Comparison of ENCODE assay signal across 8 cellular contexts in genomic region chr3:46558184-46559029, GRCh38. TPM values are rescaled to one million over a fixed set of nuclear protein-coding genes. Genes with fewer than 3 reads are reported as not detected.
DNase-seq lines count a peak whose midpoint lies in the region; ATAC-seq, FAIRE-seq and TF ChIP-seq lines count a peak whose summit lies in the region.

No MANE protein-coding gene starts in this region.

- POLR2A ChIA-PET in CD4-positive, alpha-beta memory T cell (lab: Charles Lee; ENCODE audit: partially characterized antibody), result interaction anchor here (1.1 to 5.7 kb wide), 7 partner anchors 16 to 72 kb away, joined by 3 to 59 read pairs (median 6); no protein-coding TSS in a partner anchor

- H3K4me3 Mint-ChIP-seq in CD4-positive, alpha-beta memory T cell, result peak overlapping the region; percentile 76 to 87 (median 82)

- peaks cover 14% of the 10 kb centered on the region for H3K4me1 ChIP-seq in CD4-positive, alpha-beta memory T cell (ENCODE audit: insufficient read depth, low read length)
- H3K4me1 ChIP-seq in RWPE2 (ENCODE audit: insufficient read depth, poor library complexity, severe bottlenecking) (peaks cover 15% of the 10 kb centered on the region), prostate gland (replicated peaks) (no peaks in the 10 kb centered on the region)

- no peaks in the 10 kb centered on the region for H3K9me3 ChIP-seq in CD4-positive, alpha-beta memory T cell (ENCODE audit: control insufficient read depth in 1 of 2, low read length in 2 of 2)
- H3K9me3 ChIP-seq in RWPE2 (ENCODE audit: severe bottlenecking) (peaks cover 2% of the 10 kb centered on the region), prostate gland (no peaks in the 10 kb centered on the region)

- 39% methylated on average over 22 of the region's 22 CpGs for WGBS in prostate gland

- H3K27me3 ChIP-seq in CD4-positive, alpha-beta memory T cell (ENCODE audit: insufficient read depth, low read length), result no peaks in the 10 kb centered on the region
- no peaks in the 10 kb centered on the region for H3K27me3 ChIP-seq in HL-60 (ENCODE audit: insufficient read depth, poor library complexity, severe bottlenecking)
- no peaks in the 10 kb centered on the region for H3K27me3 ChIP-seq in RWPE2 (ENCODE audit: insufficient read depth, poor library complexity, severe bottlenecking)
- no peaks in the 10 kb centered on the region for H3K27me3 ChIP-seq in prostate gland (replicated peaks; ENCODE audit: insufficient read depth)

- TF ChIP-seq CTCF in HL-60 (IDR thresholded peaks at IDR 0.05; ENCODE audit: insufficient read depth, low read length) (peak; percentile 52), RWPE2 (IDR thresholded peaks at IDR 0.05; ENCODE audit: poor library complexity, severe bottlenecking) (peak; percentile 88), prostate gland (IDR thresholded peaks at IDR 0.05) (peak in 3 of 4 experiments; percentile 47 to 72 (median 61))

- no peak overlapping the region for H3K27ac ChIP-seq in CD4-positive, alpha-beta memory T cell (ENCODE audit: low read depth, low read length)
- peak overlapping the region; percentile 33 for H3K27ac ChIP-seq in HL-60 (replicated peaks)
- H3K27ac ChIP-seq in RWPE2 (ENCODE audit: poor library complexity, severe bottlenecking), result peak overlapping the region; percentile 97
- H3K27ac ChIP-seq in prostate gland, result no peak overlapping the region

- TF ChIP-seq POLR2A in prostate gland (IDR thresholded peaks at IDR 0.05), result no peak

- no peaks in the 10 kb centered on the region for H3K36me3 ChIP-seq in CD4-positive, alpha-beta memory T cell (ENCODE audit: insufficient read depth, low read length)
- no peaks in the 10 kb centered on the region for H3K36me3 ChIP-seq in RWPE2 (ENCODE audit: low read depth)
- no peaks in the 10 kb centered on the region for H3K36me3 ChIP-seq in prostate gland

- CTCF ChIA-PET in CD4-positive, alpha-beta memory T cell (lab: Charles Lee; ENCODE audit: partially characterized antibody), result interaction anchor here (0.8 to 8.1 kb wide), 24 partner anchors 9 to 281 kb away, joined by 3 to 331 read pairs (median 4); partner anchors contain the start of gene RTP3

- intact Hi-C loops in CD4-positive, alpha-beta memory T cell (cut with micrococcal nuclease), result loop anchor here (1.0 to 5.0 kb wide), 6 partner anchors 19 to 281 kb away; partner anchors contain the start of gene CCR5
- intact Hi-C loops in Right ventricle myocardium inferior (cut with DNase I) (loop anchor here (5.0 kb wide), 1 partner anchor 71 kb away; no protein-coding TSS in a partner anchor), prostate gland (cut with DNase I) (loop anchor here (2.0 kb wide), 1 partner anchor 70 kb away; no protein-coding TSS in a partner anchor)

- peaks cover 10 to 17% (median 15%) of the 10 kb centered on the region in 4 donors for H3K4me1 Mint-ChIP-seq in CD4-positive, alpha-beta memory T cell

- peak overlapping the region in 6 of 7 donors; percentile 13 to 71 (median 36) for H3K27ac Mint-ChIP-seq in CD4-positive, alpha-beta memory T cell

- FAIRE-seq in urothelium cell line (lab: Jason Lieb, UNC), result peak; percentile 93

- peak; percentile 97 for ATAC-seq in GM19463 (IDR thresholded peaks at IDR 0.05; ENCODE audit: unreplicated experiment)
- peak; percentile 93 for ATAC-seq in RWPE2 (ENCODE audit: low read depth)
- peak; percentile 83 for ATAC-seq in Right ventricle myocardium inferior

- no peaks in the 10 kb centered on the region for H3K36me3 Mint-ChIP-seq in CD4-positive, alpha-beta memory T cell

- H3K27me3 Mint-ChIP-seq in CD4-positive, alpha-beta memory T cell, result peaks cover 1 to 4% of the 10 kb centered on the region in 2 donors

- peaks cover 0 to 5% (median 0%) of the 10 kb centered on the region in 8 donors for H3K9me3 Mint-ChIP-seq in CD4-positive, alpha-beta memory T cell

- H3K4me3 ChIP-seq in CD4-positive, alpha-beta memory T cell (ENCODE audit: low read length in 2 of 2), result peak overlapping the region in 1 of 2 donors; percentile 25
- H3K4me3 ChIP-seq in HL-60 (replicated peaks; ENCODE audit: insufficient read depth, low read length) (peak overlapping the region; percentile 35), RWPE2 (ENCODE audit: severe bottlenecking) (peak overlapping the region; percentile 30), prostate gland (peak overlapping the region; percentile 21 to 28)

- peak; percentile 68 to 74 (median 73) for DNase-seq in CD4-positive, alpha-beta memory T cell
- DNase-seq in HL-60 (ENCODE audit: low read depth in 1 of 2, low spot score in 1 of 2), result peak; percentile 62 to 92
- peak; percentile 85 for DNase-seq in RWPE2 (ENCODE audit: low spot score)
- DNase-seq in activated gamma-delta T cell treated with Interleukin-2 at 50 U/mL for 16 hours, result peak; percentile 75
- peak; percentile 88 for DNase-seq in Right ventricle myocardium inferior (ENCODE audit: missing footprints)
- DNase-seq in prostate gland (ENCODE audit: low spot score), result peak; percentile 79
- peak; percentile 94 for DNase-seq in urothelium cell line (ENCODE audit: low spot score)

RNA-seq across cellular contexts. Expression of gene LRRC2, which starts 7.7 kb away (rescaled TPM):
- 1 to 10 TPM in 1 of 2 experiments, under 1 TPM in 1; 0.50 to 1.0 TPM for total RNA-seq in CD4-positive, alpha-beta memory T cell
- polyA plus RNA-seq in CD4-positive, alpha-beta memory T cell, result under 1 TPM in 1 of 2 donors, not detected in 1; 0.09 TPM
- total RNA-seq in Right ventricle myocardium inferior (110 TPM), prostate gland (1 to 10 TPM in 1 of 2 donors, under 1 TPM in 1; 0.45 to 1.6 TPM)

RNA-seq across cellular contexts. Expression of gene FAM240A, which starts 53.9 kb away (rescaled TPM):
- total RNA-seq in CD4-positive, alpha-beta memory T cell, result not detected
- not detected for polyA plus RNA-seq in CD4-positive, alpha-beta memory T cell
- total RNA-seq in Right ventricle myocardium inferior (not detected), prostate gland (under 1 TPM in 1 of 2 donors, not detected in 1; 0.32 TPM)

Comparison
In these comparisons a context has a peak if more than half of its experiments do, and no peak if none do; other contexts are left out.
1. H3K27ac ChIP-seq: peak in HL-60 (single experiment) and RWPE2 (single experiment); none in CD4-positive, alpha-beta memory T cell (single experiment) and prostate gland (0 of 2).
2. RNA of gene LRRC2, which starts 7.7 kb away (total RNA-seq): 110 TPM in Right ventricle myocardium inferior (single experiment); 0.45 to 1.6 TPM in prostate gland and 0.50 to 1.0 TPM in CD4-positive, alpha-beta memory T cell; every median in the first group is over 10 times any median in the second.
3. Peak in every context shown above with its lines, with median percentiles within 50 percentile points of each other: DNase-seq, ATAC-seq and CTCF ChIP-seq.